8 cellular contexts compared by ENCODE assay signal in the genomic region with DNA sequence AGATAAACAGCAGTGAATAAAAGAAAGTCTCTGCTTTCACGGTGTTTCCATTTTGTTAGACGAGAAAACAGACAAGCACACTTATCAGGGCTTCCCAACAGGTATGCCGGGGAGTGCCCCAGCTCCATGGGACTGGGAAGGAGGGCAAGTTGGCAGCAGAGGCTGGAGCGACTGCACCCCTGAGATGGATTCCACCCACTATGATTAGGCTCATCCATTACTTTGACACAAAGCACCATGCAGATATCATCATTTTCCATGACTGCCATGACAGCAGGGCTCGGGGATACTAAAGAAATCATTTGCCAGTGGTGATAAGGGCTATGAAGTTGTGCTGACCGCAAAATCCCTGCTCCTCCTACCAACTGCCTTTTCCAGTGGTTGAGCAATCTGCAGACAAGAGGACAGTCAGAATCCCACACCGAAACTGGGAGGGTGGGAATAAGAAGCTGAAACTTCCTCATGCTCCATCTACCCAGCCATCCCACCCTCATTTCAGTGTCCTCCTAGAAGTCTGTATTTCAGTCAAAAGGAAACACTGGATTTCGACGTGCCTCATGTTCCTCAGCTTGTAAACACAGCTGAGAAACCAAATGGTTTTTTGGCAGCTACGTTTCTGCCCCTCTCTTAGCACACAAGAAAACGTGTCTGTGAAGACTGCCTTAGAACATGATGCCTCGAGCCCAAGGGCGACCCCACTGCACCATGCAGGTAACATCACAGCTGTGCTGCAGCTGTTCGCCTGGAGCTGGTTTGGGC. TPM values are rescaled to one million over a fixed set of nuclear protein-coding genes. Genes with fewer than 3 reads are reported as not detected.
DNase-seq lines count a peak whose midpoint lies in the region; TF ChIP-seq lines count a peak whose summit lies in the region.
"Had no signal": no experiment of that assay in that cellular context is flagged by ENCODE, and none has a peak within 500 bp of the region (broad histone marks: within the 10 kb centered on the region; RNA-seq: fewer than 3 reads in every experiment).

No MANE protein-coding gene starts in this region.

- no peak overlapping the region for H3K9ac ChIP-seq in muscle layer of colon (ENCODE audit: low read length)

- H3K27ac ChIP-seq in muscle layer of colon (ENCODE audit: low read depth, low read length) (peak overlapping the region; percentile 39), urinary bladder (ENCODE audit: low read depth) (peak overlapping the region; percentile 56)

- no peak for TF ChIP-seq CTCF in epithelial cell of esophagus (IDR thresholded peaks at IDR 0.05; ENCODE audit: insufficient read depth, low read depth, low read length, missing control alignments)

- H3K4me3 ChIP-seq in epithelial cell of esophagus (ENCODE audit: low read length) = no peak overlapping the region
- H3K4me3 ChIP-seq in muscle layer of colon (ENCODE audit: low read depth in 1 of 2, low read length in 2 of 2) = peak overlapping the region in 1 of 2 donors; percentile 5
- no peak overlapping the region for H3K4me3 ChIP-seq in urinary bladder (ENCODE audit: low read depth, low read length)

- 35% methylated on average over 14 of the region's 14 CpGs for WGBS in urinary bladder

- no peaks in the 10 kb centered on the region for H3K36me3 ChIP-seq in muscle layer of colon (ENCODE audit: insufficient read depth, low read length)
- no peaks in the 10 kb centered on the region for H3K36me3 ChIP-seq in urinary bladder (ENCODE audit: insufficient read depth)

- DNase-seq in NAMALWA (ENCODE audit: low spot score) (peak; percentile 69), epithelial cell of esophagus (ENCODE audit: low read depth) (peak; percentile 82), NCI-H345 treated with DMSO at 0.1 percent for 48 hours (lab: John Stamatoyannopoulos, UW; ENCODE audit: unreplicated experiment) (no peak), GDM1 (lab: John Stamatoyannopoulos, UW) (no peak), T-helper 9 cell (no peak)
- DNase-seq: NCI-H524 had no signal

- H3K27me3 ChIP-seq in muscle layer of colon (ENCODE audit: control insufficient read depth in 1 of 2, insufficient read depth in 2 of 2, low read length in 2 of 2) = no peaks in the 10 kb centered on the region

- H3K4me1 ChIP-seq in muscle layer of colon (ENCODE audit: insufficient read depth, low read length) = peaks cover 95% of the 10 kb centered on the region
- H3K4me1 ChIP-seq in urinary bladder (ENCODE audit: insufficient read depth) = peaks cover 8% of the 10 kb centered on the region

- H3K9me3 ChIP-seq in muscle layer of colon (ENCODE audit: low read length) = no peaks in the 10 kb centered on the region

RNA-seq across cellular contexts. Expression of a gene that starts 15.5 kb away (rescaled TPM):
- 31.5 TPM for total RNA-seq in urinary bladder
- polyA plus RNA-seq in urinary bladder = 20.7 TPM

Comparison
In these comparisons a context has a peak if more than half of its experiments do, and no peak if none do; other contexts are left out.
1. DNase-seq: peak in NAMALWA (single experiment) and epithelial cell of esophagus (single experiment); none in NCI-H345 treated with DMSO at 0.1 percent for 48 hours (single experiment), GDM1 (single experiment) and T-helper 9 cell (single experiment).